In the genomic region with DNA sequence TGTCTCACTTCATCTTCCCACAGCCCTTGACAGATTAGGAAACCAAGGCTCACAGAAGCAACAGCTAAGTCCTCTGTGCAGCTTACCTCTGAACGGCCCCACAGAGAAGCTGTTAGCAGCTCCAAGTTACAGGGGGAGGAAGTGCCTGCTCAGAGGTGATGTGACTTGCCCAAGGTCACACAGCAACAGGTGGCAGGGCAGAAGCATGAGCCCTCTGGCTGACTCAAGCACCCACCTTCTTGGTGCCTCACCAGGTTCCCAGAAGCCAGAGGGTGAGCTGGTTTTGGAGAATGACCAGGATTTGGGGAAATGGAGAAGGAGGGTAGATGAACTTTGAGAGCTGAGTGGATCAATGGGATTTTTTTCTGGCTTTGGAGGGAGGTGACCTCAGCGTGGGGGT, we compare ENCODE assay signal across 20 cellular contexts.
"Had no signal": no experiment of that assay in that cellular context is flagged by ENCODE, and none has a peak within 500 bp of the region (broad histone marks: within the 10 kb centered on the region; RNA-seq: fewer than 3 reads in every experiment).

No MANE protein-coding gene starts in this region.

- H3K9me3 ChIP-seq: esophagus muscularis mucosa, gastrocnemius medialis, left ventricle myocardium inferior, lower lobe of right lung, pancreas, tibial artery had no signal

- ATAC-seq: gastrocnemius medialis; lower lobe of right lung; natural killer cell; pancreas; right cardiac atrium; stimulated activated memory B cell treated with anti-CD40 and anti-IgM and Interleukin-4, amounts not matched to agents 10 μg/mL and 1 μg/mL and 100 μg/mL, for 72 hours had no signal

- H3K27ac Mint-ChIP-seq: memory B cell; mesothelial cell of epicardium; stimulated activated memory B cell treated with anti-CD40 and anti-IgM and Interleukin-4, amounts not matched to agents 10 μg/mL and 1 μg/mL and 100 μg/mL, for 72 hours; stimulated activated naive CD8-positive, alpha-beta T cell treated with anti-CD3 and anti-CD28 coated beads, Interleukin-15, Interleukin-2, amounts not matched to agents 100 ng/mL and 50 ng/mL, for 24 hours had no signal

- H3K36me3 Mint-ChIP-seq: immature natural killer cell; memory B cell; mesothelial cell of epicardium; natural killer cell; stimulated activated memory B cell treated with anti-CD40 and anti-IgM and Interleukin-4, amounts not matched to agents 10 μg/mL and 1 μg/mL and 100 μg/mL, for 72 hours had no signal

- H3K27me3 ChIP-seq: dorsolateral prefrontal cortex, gastrocnemius medialis, pancreas had no signal

- H3K27ac ChIP-seq: dorsolateral prefrontal cortex, esophagus muscularis mucosa, gastrocnemius medialis, left ventricle myocardium inferior, lower lobe of right lung, pancreas, tibial artery had no signal

- H3K4me1 ChIP-seq: pancreas had no signal

- H3K36me3 ChIP-seq: esophagus muscularis mucosa, gastrocnemius medialis, left ventricle myocardium inferior, lower lobe of right lung, pancreas, tibial artery had no signal

- H3K4me3 ChIP-seq: dorsolateral prefrontal cortex, esophagus muscularis mucosa, gastrocnemius medialis, left ventricle myocardium inferior, lower lobe of right lung, pancreas, tibial artery had no signal

- H3K9me3 Mint-ChIP-seq: immature natural killer cell; memory B cell; mesothelial cell of epicardium; natural killer cell; neural crest cell; stimulated activated memory B cell treated with anti-CD40 and anti-IgM and Interleukin-4, amounts not matched to agents 10 μg/mL and 1 μg/mL and 100 μg/mL, for 72 hours; stimulated activated naive CD8-positive, alpha-beta T cell treated with anti-CD3 and anti-CD28 coated beads, Interleukin-15, Interleukin-2, amounts not matched to agents 100 ng/mL and 50 ng/mL, for 24 hours had no signal

- DNase-seq: cortex of kidney; dorsolateral prefrontal cortex; effector CD8-positive, alpha-beta T cell; gastrocnemius medialis; immature natural killer cell; left ventricle myocardium inferior; lower lobe of right lung; natural killer cell; occipital lobe; right cardiac atrium; stimulated activated CD4-positive, alpha-beta T cell treated with anti-CD3 and anti-CD28 coated beads, Interleukin-4, amount 100 ng/mL, for 1 hour; tibial artery had no signal

- H3K27me3 Mint-ChIP-seq: memory B cell; progenitor cell of endocrine pancreas; stimulated activated memory B cell treated with anti-CD40 and anti-IgM and Interleukin-4, amounts not matched to agents 10 μg/mL and 1 μg/mL and 100 μg/mL, for 72 hours; stimulated activated naive CD8-positive, alpha-beta T cell treated with anti-CD3 and anti-CD28 coated beads, Interleukin-15, Interleukin-2, amounts not matched to agents 100 ng/mL and 50 ng/mL, for 24 hours had no signal

- H3K4me3 Mint-ChIP-seq: memory B cell; mesothelial cell of epicardium; natural killer cell; neural crest cell; stimulated activated memory B cell treated with anti-CD40 and anti-IgM and Interleukin-4, amounts not matched to agents 10 μg/mL and 1 μg/mL and 100 μg/mL, for 72 hours; stimulated activated naive CD8-positive, alpha-beta T cell treated with anti-CD3 and anti-CD28 coated beads, Interleukin-15, Interleukin-2, amounts not matched to agents 100 ng/mL and 50 ng/mL, for 24 hours had no signal
